Comparison of ENCODE assay signal across 12 cellular contexts in genomic region chr1:197268012-197268411, GRCh38. TPM values are rescaled to one million over a fixed set of nuclear protein-coding genes. Genes with fewer than 3 reads are reported as not detected.
A peak's percentile ranks its signal among the peaks of the same experiment; 100 is the strongest.
DNase-seq lines count a peak whose midpoint lies in the region; ATAC-seq and TF ChIP-seq lines count a peak whose summit lies in the region.
"Had no signal": no experiment of that assay in that cellular context is flagged by ENCODE, and none has a peak within 500 bp of the region (broad histone marks: within the 10 kb centered on the region; RNA-seq: fewer than 3 reads in every experiment).

Gene CRB1, plus strand, starts transcription at chr1:197268252. Its CDS starts 161 bp downstream, at chr1:197268413.

- H2AFZ ChIP-seq in neural cell (ENCODE audit: low read depth, low read length) = no peak within 1 kb of the TSS
- H2AFZ ChIP-seq: parathyroid adenoma had no signal

- ATAC-seq in GM19455 (IDR thresholded peaks at IDR 0.05; ENCODE audit: unreplicated experiment) = no peak
- ATAC-seq in activated T-cell treated with anti-CD3 and anti-CD28 coated beads, Interleukin-2, amount 50 U/mL, for 72 hours (replicated peaks in 1 of 2) = no peak

- TF ChIP-seq RAD21 in neural cell (conservative IDR thresholded peaks at IDR 0.05) = no peak

- H3F3A ChIP-seq in neural cell (ENCODE audit: insufficient read depth, low read length, poor library complexity, severe bottlenecking) = no peaks in the 10 kb centered on the region

- H3K27ac ChIP-seq in caudate nucleus (ENCODE audit: low read depth, low read length) = peak within 1 kb of the TSS; percentile 94
- peak within 1 kb of the TSS; percentile 47 for H3K27ac ChIP-seq in neural cell (ENCODE audit: low read length)
- H3K27ac ChIP-seq: parathyroid adenoma had no signal

- TF ChIP-seq CTCF in neural cell (IDR thresholded peaks at IDR 0.05; ENCODE audit: poor library complexity, severe bottlenecking) = no peak

- no peaks in the 10 kb centered on the region for H3K27me3 Mint-ChIP-seq in activated T-cell treated with anti-CD3 and anti-CD28 coated beads, Interleukin-2, amount 50 U/mL, for 72 hours (ENCODE audit: low read depth)

- H3K9me2 ChIP-seq in neural cell (ENCODE audit: insufficient read depth, low read length) = no peaks in the 10 kb centered on the region

- peak within 1 kb of the TSS; percentile 95 for H3K4me2 ChIP-seq in neural cell (ENCODE audit: low read length)

- H3K4me3 ChIP-seq in neural cell (ENCODE audit: low read length) = peak within 1 kb of the TSS; percentile 60

- no peak within 1 kb of the TSS for H3K4me3 Mint-ChIP-seq in activated T-cell treated with anti-CD3 and anti-CD28 coated beads, Interleukin-2, amount 50 U/mL, for 72 hours
- H3K4me3 Mint-ChIP-seq: CD4-positive, alpha-beta memory T cell had no signal

- no peaks in the 10 kb centered on the region for H3K27me3 ChIP-seq in neural cell (ENCODE audit: insufficient read depth, low read depth, low read length)

- no peaks in the 10 kb centered on the region for H3K9me3 Mint-ChIP-seq in activated T-cell treated with anti-CD3 and anti-CD28 coated beads, Interleukin-2, amount 50 U/mL, for 72 hours

- H3K9ac ChIP-seq in neural cell (ENCODE audit: low read length) = peak within 1 kb of the TSS; percentile 19
- H3K9ac ChIP-seq: parathyroid adenoma had no signal

- H3K27ac Mint-ChIP-seq in activated T-cell treated with anti-CD3 and anti-CD28 coated beads, Interleukin-2, amount 50 U/mL, for 72 hours = no peak within 1 kb of the TSS
- H3K27ac Mint-ChIP-seq: CD4-positive, alpha-beta memory T cell had no signal

- DNase-seq in GM04503 (ENCODE audit: low read depth) = peak; percentile 0
- peak; percentile 48 for DNase-seq in NCI-H2227 (lab: John Stamatoyannopoulos, UW; ENCODE audit: unreplicated experiment)
- DNase-seq in caudate nucleus (lab: John Stamatoyannopoulos, UW) = peak in 21 of 61 donors; percentile 2 to 75 (median 14)
- DNase-seq in GM19240 (ENCODE audit: insufficient read length, low spot score) = no peak
- DNase-seq in NCI-H2171 treated with DMSO at 0.1 percent for 48 hours (lab: John Stamatoyannopoulos, UW) = no peak
- DNase-seq in activated T-cell treated with anti-CD3 and anti-CD28 coated beads, Interleukin-2, amount 50 U/mL, for 72 hours = no peak
- DNase-seq: activated CD8-positive, alpha-beta memory T cell treated with anti-CD3 and anti-CD28 coated beads, Interleukin-2, amount 50 U/mL, for 4 hours; CD4-positive, alpha-beta memory T cell; NCI-H748 treated with DMSO at 0.1 percent for 48 hours had no signal

- H3K36me3 ChIP-seq in neural cell (ENCODE audit: insufficient read depth, low read length) = no peaks in the 10 kb centered on the region

- no peak for TF ChIP-seq EP300 in neural cell (conservative IDR thresholded peaks at IDR 0.05; ENCODE audit: poor library complexity, severe bottlenecking)

- H4K20me1 ChIP-seq in neural cell (ENCODE audit: insufficient read depth) = no peaks in the 10 kb centered on the region

- peaks cover 11% of the 10 kb centered on the region for H3K79me2 ChIP-seq in neural cell (replicated peaks; ENCODE audit: insufficient read depth, low read length)
- H3K79me2 ChIP-seq: parathyroid adenoma had no signal

- H3K9me3 ChIP-seq in neural cell (ENCODE audit: low read length) = no peaks in the 10 kb centered on the region

- H3K36me3 Mint-ChIP-seq in activated T-cell treated with anti-CD3 and anti-CD28 coated beads, Interleukin-2, amount 50 U/mL, for 72 hours (ENCODE audit: insufficient read depth in 2 of 2) = no peaks in the 10 kb centered on the region
- H3K36me3 Mint-ChIP-seq: CD4-positive, alpha-beta memory T cell had no signal

- H3K4me1 Mint-ChIP-seq in activated T-cell treated with anti-CD3 and anti-CD28 coated beads, Interleukin-2, amount 50 U/mL, for 72 hours (ENCODE audit: low read depth) = no peaks in the 10 kb centered on the region
- H3K4me1 Mint-ChIP-seq: CD4-positive, alpha-beta memory T cell had no signal

TF ChIP-seq in neural cell, 6 proteins besides CTCF, POLR2A, EP300 and RAD21:
- TF ChIP-seq, protein P1, sequence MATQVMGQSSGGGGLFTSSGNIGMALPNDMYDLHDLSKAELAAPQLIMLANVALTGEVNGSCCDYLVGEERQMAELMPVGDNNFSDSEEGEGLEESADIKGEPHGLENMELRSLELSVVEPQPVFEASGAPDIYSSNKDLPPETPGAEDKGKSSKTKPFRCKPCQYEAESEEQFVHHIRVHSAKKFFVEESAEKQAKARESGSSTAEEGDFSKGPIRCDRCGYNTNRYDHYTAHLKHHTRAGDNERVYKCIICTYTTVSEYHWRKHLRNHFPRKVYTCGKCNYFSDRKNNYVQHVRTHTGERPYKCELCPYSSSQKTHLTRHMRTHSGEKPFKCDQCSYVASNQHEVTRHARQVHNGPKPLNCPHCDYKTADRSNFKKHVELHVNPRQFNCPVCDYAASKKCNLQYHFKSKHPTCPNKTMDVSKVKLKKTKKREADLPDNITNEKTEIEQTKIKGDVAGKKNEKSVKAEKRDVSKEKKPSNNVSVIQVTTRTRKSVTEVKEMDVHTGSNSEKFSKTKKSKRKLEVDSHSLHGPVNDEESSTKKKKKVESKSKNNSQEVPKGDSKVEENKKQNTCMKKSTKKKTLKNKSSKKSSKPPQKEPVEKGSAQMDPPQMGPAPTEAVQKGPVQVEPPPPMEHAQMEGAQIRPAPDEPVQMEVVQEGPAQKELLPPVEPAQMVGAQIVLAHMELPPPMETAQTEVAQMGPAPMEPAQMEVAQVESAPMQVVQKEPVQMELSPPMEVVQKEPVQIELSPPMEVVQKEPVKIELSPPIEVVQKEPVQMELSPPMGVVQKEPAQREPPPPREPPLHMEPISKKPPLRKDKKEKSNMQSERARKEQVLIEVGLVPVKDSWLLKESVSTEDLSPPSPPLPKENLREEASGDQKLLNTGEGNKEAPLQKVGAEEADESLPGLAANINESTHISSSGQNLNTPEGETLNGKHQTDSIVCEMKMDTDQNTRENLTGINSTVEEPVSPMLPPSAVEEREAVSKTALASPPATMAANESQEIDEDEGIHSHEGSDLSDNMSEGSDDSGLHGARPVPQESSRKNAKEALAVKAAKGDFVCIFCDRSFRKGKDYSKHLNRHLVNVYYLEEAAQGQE (IDR thresholded peaks at IDR 0.05; ENCODE audit: borderline replicate concordance) = no peak
- TF ChIP-seq POLR2AphosphoS5 (IDR thresholded peaks at IDR 0.05) (no peak), EZH2 (IDR thresholded peaks at IDR 0.05; ENCODE audit: borderline replicate concordance, insufficient read depth, low read length, poor library complexity, severe bottlenecking) (no peak), SMC3 (conservative IDR thresholded peaks at IDR 0.05; ENCODE audit: poor library complexity) (no peak), MXI1 (conservative IDR thresholded peaks at IDR 0.05; ENCODE audit: poor library complexity, severe bottlenecking) (no peak), TAF1 (IDR thresholded peaks at IDR 0.05; ENCODE audit: low read depth) (no peak)

RNA-seq across cellular contexts. Expression of gene CRB1, which starts in this region (rescaled TPM):
- 2.3 and 4.8 TPM in 2 replicates for polyA plus RNA-seq in neural cell
- 9.5 and 11.7 TPM in 2 replicates for polyA minus RNA-seq in neural cell
- total RNA-seq in activated T-cell treated with anti-CD3 and anti-CD28 coated beads, Interleukin-2, amount 50 U/mL, for 72 hours = under 1 TPM in 1 of 2 donors, not detected in 1; 0.48 TPM

Comparison
In these comparisons a context has a peak if more than half of its experiments do, and no peak if none do; other contexts are left out.
1. DNase-seq: peak in GM04503 (single experiment) and NCI-H2227 (single experiment); none in GM19240 (single experiment), NCI-H2171 treated with DMSO at 0.1 percent for 48 hours (single experiment) and activated T-cell treated with anti-CD3 and anti-CD28 coated beads, Interleukin-2, amount 50 U/mL, for 72 hours (0 of 2).